23 cellular contexts compared by ENCODE assay signal in the genomic region with DNA sequence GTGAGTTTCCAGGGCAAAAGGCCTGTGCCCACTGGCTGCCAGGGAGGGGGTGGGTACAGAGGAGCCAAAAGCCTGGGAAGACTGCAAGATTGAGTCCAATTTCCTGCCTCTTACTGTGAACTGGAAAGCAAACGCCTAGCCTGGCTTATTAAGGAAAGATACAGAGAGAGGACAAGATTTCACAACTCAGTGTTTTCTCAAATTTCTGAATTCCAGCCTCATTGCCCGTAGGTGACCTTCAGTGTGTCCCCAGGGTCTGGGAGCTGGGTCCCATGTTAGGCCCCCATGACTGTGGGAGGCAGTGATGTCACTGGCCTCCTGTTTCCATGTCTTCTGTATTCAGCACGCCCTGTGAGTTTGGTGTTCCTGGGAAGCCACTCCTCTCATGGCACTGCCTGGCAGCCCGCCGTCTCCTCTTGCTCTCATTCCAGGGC.
"Had no signal": no experiment of that assay in that cellular context is flagged by ENCODE, and none has a peak within 500 bp of the region (broad histone marks: within the 10 kb centered on the region; RNA-seq: fewer than 3 reads in every experiment).

No MANE protein-coding gene starts in this region.

- H3K4me1 ChIP-seq: upper lobe of left lung had no signal

- H3K27ac ChIP-seq: brain microvascular endothelial cell, esophagus squamous epithelium, upper lobe of left lung, vagina had no signal

- ATAC-seq: activated naive CD4-positive, alpha-beta T cell treated with anti-CD3 and anti-CD28 coated beads, Interleukin-2, amount 50 U/mL, for 72 hours; activated T-cell treated with anti-CD3 and anti-CD28 coated beads, Interleukin-2, amount 50 U/mL, for 4 hours; activated T-helper 17 cell treated with anti-CD3 and anti-CD28 coated beads, Interleukin-2, amount 50 U/mL, for 72 hours; left colon; naive thymus-derived CD4-positive, alpha-beta T cell; right cardiac atrium; T-helper 17 cell had no signal

- DNase-seq: activated CD4-positive, alpha-beta memory T cell treated with anti-CD3 and anti-CD28 coated beads, Interleukin-2, amount 10 ng/mL, durations not matched to agents 7 days and 5 days; activated CD4-positive, alpha-beta T cell treated with anti-CD3 and anti-CD28 coated beads for 1 hour; activated CD4-positive, alpha-beta T cell treated with anti-CD3 and anti-CD28 coated beads, Interleukin-2, amount 10 ng/mL, durations not matched to agents 7 days and 5 days; activated gamma-delta T cell treated with Interleukin-2 at 50 U/mL for 16 hours; activated T-cell treated with anti-CD3 and anti-CD28 coated beads, Interleukin-2, amount 50 U/mL, for 4 hours; brain microvascular endothelial cell; caudate nucleus; effector CD4-positive, alpha-beta T cell; esophagus squamous epithelium; glutamatergic neuron; kidney; left colon; naive thymus-derived CD4-positive, alpha-beta T cell; stimulated activated CD4-positive, alpha-beta T cell treated with anti-CD3 and anti-CD28 coated beads, Interleukin-2, amount 100 ng/mL, for 48 hours; stimulated activated naive CD4-positive, alpha-beta T cell treated with Interleukin-2 at 50 U/mL for 16 hours; T-helper 17 cell; T1000; upper lobe of left lung had no signal

- H3K36me3 ChIP-seq: brain microvascular endothelial cell, esophagus squamous epithelium, gastrocnemius medialis, upper lobe of left lung, vagina had no signal

- H3K27me3 ChIP-seq: brain microvascular endothelial cell, esophagus squamous epithelium, gastrocnemius medialis, upper lobe of left lung, vagina had no signal

- H3K4me3 ChIP-seq: esophagus squamous epithelium, gastrocnemius medialis, upper lobe of left lung, vagina had no signal

- FAIRE-seq: kidney had no signal

- H3K9me3 ChIP-seq: esophagus squamous epithelium, gastrocnemius medialis, upper lobe of left lung, vagina had no signal
